ENCODE assay signal across 9 cellular contexts in genomic region chr1:101178688-101179491, GRCh38. TPM values are rescaled to one million over a fixed set of nuclear protein-coding genes. Genes with fewer than 3 reads are reported as not detected.
DNase-seq lines count a peak whose midpoint lies in the region; ATAC-seq and TF ChIP-seq lines count a peak whose summit lies in the region.
"Had no signal": no experiment of that assay in that cellular context is flagged by ENCODE, and none has a peak within 500 bp of the region (broad histone marks: within the 10 kb centered on the region; RNA-seq: fewer than 3 reads in every experiment).

No MANE protein-coding gene starts in this region.

- in situ Hi-C loops in KBM-7 (cut with MboI; ENCODE audit: low pct_unique_long_range_greater_than_20kb, low sequenced_read_pairs): no loop called here

- peaks cover 0 to 42% (median 14%) of the 10 kb centered on the region in 9 donors for H3K4me1 ChIP-seq in heart right ventricle
- H3K4me1 ChIP-seq in Peyer's patch: no peaks in the 10 kb centered on the region

- H3K27ac Mint-ChIP-seq in naive B cell: peak overlapping the region in 5 of 6 donors; percentile 0 to 76 (median 47)

- no peaks in the 10 kb centered on the region for H3K27me3 Mint-ChIP-seq in naive B cell

- peaks cover 16 to 19% (median 17%) of the 10 kb centered on the region in 3 donors for H3K4me1 Mint-ChIP-seq in naive B cell

- peak overlapping the region in 1 of 10 donors; percentile 59 for H3K27ac ChIP-seq in heart right ventricle
- H3K27ac ChIP-seq in Peyer's patch: no peak overlapping the region

- intact Hi-C loops in heart right ventricle (cut with DNase I): loop anchor here in 1 of 10 donors (5.0 kb wide), 1 partner anchor 37 kb away; no protein-coding TSS in a partner anchor

- ATAC-seq in GM18861 (IDR thresholded peaks at IDR 0.05; ENCODE audit: unreplicated experiment): peak; percentile 91
- peak; percentile 86 for ATAC-seq in GM21737 (IDR thresholded peaks at IDR 0.05; ENCODE audit: unreplicated experiment)
- peak; percentile 65 to 70 for ATAC-seq in naive B cell (ENCODE audit: low read depth in 2 of 2)
- ATAC-seq in heart right ventricle: no peak

- H3K27me3 ChIP-seq in heart right ventricle (no peaks in the 10 kb centered on the region), Peyer's patch (no peaks in the 10 kb centered on the region)

- DNase-seq in KBM-7 (peak; percentile 35), naive B cell (no peak), HPDE6-E6E7 (ENCODE audit: extremely low spot score) (no peak), amygdala (lab: John Stamatoyannopoulos, UW) (no peak), heart right ventricle (no peak), Peyer's patch (no peak)

- H3K36me3 Mint-ChIP-seq in naive B cell: no peaks in the 10 kb centered on the region

- TF ChIP-seq POLR2A in Peyer's patch (IDR thresholded peaks at IDR 0.05): no peak

- H3K36me3 ChIP-seq in heart right ventricle (no peaks in the 10 kb centered on the region), Peyer's patch (no peaks in the 10 kb centered on the region)

- no peak overlapping the region for H3K4me3 ChIP-seq in heart right ventricle
- no peak overlapping the region for H3K4me3 ChIP-seq in Peyer's patch
- H3K4me3 ChIP-seq: lung had no signal

- H3K9me3 Mint-ChIP-seq in naive B cell: no peaks in the 10 kb centered on the region

- H3K9me3 ChIP-seq in heart right ventricle: no peaks in the 10 kb centered on the region
- no peaks in the 10 kb centered on the region for H3K9me3 ChIP-seq in Peyer's patch

- WGBS in heart right ventricle, 2 donors: 71 to 75% methylated on average over 8 of the region's 8 CpGs

- peak overlapping the region in 5 of 8 donors; percentile 7 to 54 (median 35) for H3K4me3 Mint-ChIP-seq in naive B cell

- TF ChIP-seq CTCF in heart right ventricle (IDR thresholded peaks at IDR 0.05) (no peak), Peyer's patch (IDR thresholded peaks at IDR 0.05) (no peak)

RNA-seq across cellular contexts. Expression of gene S1PR1, which starts 57.9 kb away (rescaled TPM):
- polyA plus RNA-seq in naive B cell (ENCODE audit: low read depth in 6 of 6) (100 to 1,000 TPM; 102 to 159 (median 133) TPM), heart right ventricle (10 to 100 TPM; 50.3 to 51.2 TPM)
- total RNA-seq in heart right ventricle (10 to 100 TPM; 37.4 to 82.2 (median 55.2) TPM), Peyer's patch (10 to 100 TPM in 3 of 4 donors, 1 to 10 TPM in 1; 3.0 to 27.2 (median 19.3) TPM)

Comparison
In these comparisons a context has a peak if more than half of its experiments do, and no peak if none do; other contexts are left out.
1. ATAC-seq: peak in GM18861 (single experiment), GM21737 (single experiment) and naive B cell (2 of 2); none in heart right ventricle (0 of 8).